Comparison of ENCODE assay signal across 28 cellular contexts in genomic region chr17:62405451-62405850, GRCh38. TPM values are rescaled to one million over a fixed set of nuclear protein-coding genes. Genes with fewer than 3 reads are reported as not detected.
"Had no signal": no experiment of that assay in that cellular context is flagged by ENCODE, and none has a peak within 500 bp of the region (broad histone marks: within the 10 kb centered on the region; RNA-seq: fewer than 3 reads in every experiment).

No MANE protein-coding gene starts in this region.

- H3K27ac Mint-ChIP-seq: activated B cell treated with CpG ODN at 0.5 μM for 24 hours; activated CD4-positive, alpha-beta T cell treated with anti-CD3 and anti-CD28 coated beads, Interleukin-2, amount 10 ng/mL, durations not matched to agents 24 days and 14 days; activated CD8-positive, alpha-beta memory T cell treated with anti-CD3 and anti-CD28 coated beads, Interleukin-2, amount 10 ng/mL, durations not matched to agents 7 days and 5 days; activated naive CD4-positive, alpha-beta T cell treated with anti-CD3 and anti-CD28 coated beads, Interleukin-2, amount 50 U/mL, for 24 hours; activated T-cell treated with anti-CD3 and anti-CD28 coated beads, Interleukin-2, amount 50 U/mL, for 24 hours; activated T-helper 1 cell treated with anti-CD3 and anti-CD28 coated beads, Interleukin-12 subunit alpha, Interleukin-12 subunit beta, Interleukin-2, Interleukin-4 antibody, amounts not matched to agents 30 ng/mL and 10 ng/mL and 1 ng/mL, durations not matched to agents 14 hours and 24 hours and 36 hours; brain had no signal

- H3K4me2 ChIP-seq: KMS-11 had no signal

- H3K36me3 ChIP-seq: Peyer's patch had no signal

- H3K27me3 ChIP-seq: Peyer's patch had no signal

- H3K4me3 Mint-ChIP-seq: activated B cell treated with CpG ODN at 0.5 μM for 24 hours; activated CD4-positive, alpha-beta T cell treated with anti-CD3 and anti-CD28 coated beads, Interleukin-2, amount 10 ng/mL, durations not matched to agents 24 days and 14 days; activated CD8-positive, alpha-beta memory T cell treated with anti-CD3 and anti-CD28 coated beads, Interleukin-2, amount 10 ng/mL, durations not matched to agents 7 days and 5 days; activated naive CD4-positive, alpha-beta T cell treated with anti-CD3 and anti-CD28 coated beads, Interleukin-2, amount 50 U/mL, for 24 hours; activated T-cell treated with anti-CD3 and anti-CD28 coated beads, Interleukin-2, amount 50 U/mL, for 24 hours; activated T-helper 1 cell treated with anti-CD3 and anti-CD28 coated beads, Interleukin-12 subunit alpha, Interleukin-12 subunit beta, Interleukin-2, Interleukin-4 antibody, amounts not matched to agents 30 ng/mL and 10 ng/mL and 1 ng/mL, durations not matched to agents 14 hours and 24 hours and 36 hours; brain had no signal

- H3K4me1 Mint-ChIP-seq: activated B cell treated with CpG ODN at 0.5 μM for 24 hours; activated CD4-positive, alpha-beta T cell treated with anti-CD3 and anti-CD28 coated beads, Interleukin-2, amount 10 ng/mL, durations not matched to agents 24 days and 14 days; activated CD8-positive, alpha-beta memory T cell treated with anti-CD3 and anti-CD28 coated beads, Interleukin-2, amount 10 ng/mL, durations not matched to agents 7 days and 5 days; activated naive CD4-positive, alpha-beta T cell treated with anti-CD3 and anti-CD28 coated beads, Interleukin-2, amount 50 U/mL, for 24 hours; brain had no signal

- H3K4me3 ChIP-seq: Peyer's patch had no signal

- H3K27ac ChIP-seq: KMS-11, Peyer's patch had no signal

- FAIRE-seq: astrocyte had no signal

- H3K4me1 ChIP-seq: Peyer's patch had no signal

- H3K36me3 Mint-ChIP-seq: activated CD8-positive, alpha-beta memory T cell treated with anti-CD3 and anti-CD28 coated beads, Interleukin-2, amount 10 ng/mL, durations not matched to agents 7 days and 5 days; activated naive CD4-positive, alpha-beta T cell treated with anti-CD3 and anti-CD28 coated beads, Interleukin-2, amount 50 U/mL, for 24 hours; brain had no signal

- DNase-seq: activated B cell treated with CpG ODN at 0.5 μM for 24 hours; activated CD4-positive, alpha-beta T cell treated with anti-CD3 and anti-CD28 coated beads for 1 hour; activated CD4-positive, alpha-beta T cell treated with anti-CD3 and anti-CD28 coated beads, Interleukin-2, amount 10 ng/mL, durations not matched to agents 24 days and 14 days; activated CD4-positive, alpha-beta T cell treated with anti-CD3 and anti-CD28 coated beads, Interleukin-2, amount 50 U/mL, for 48 hours; activated CD8-positive, alpha-beta memory T cell treated with anti-CD3 and anti-CD28 coated beads, Interleukin-2, amount 10 ng/mL, durations not matched to agents 7 days and 5 days; activated effector memory CD4-positive, alpha-beta T cell treated with Interleukin-2 at 50 U/mL for 16 hours; activated naive CD4-positive, alpha-beta T cell; activated T-cell treated with anti-CD3 and anti-CD28 coated beads, Interleukin-2, amount 50 U/mL, for 24 hours; amniotic stem cell; cerebellar nuclear complex; MV-4-11; NCI-H1105; NCI-H1436; NCI-H1694 treated with DMSO at 0.1 percent for 48 hours; NCI-H2029 treated with DMSO at 0.1 percent for 48 hours; NCI-H446; NCI-H524; Peyer's patch; SHP77 treated with DMSO at 0.1 percent for 48 hours; T-helper 1 cell had no signal

- H3K9ac ChIP-seq: KMS-11 had no signal

- ATAC-seq: activated CD8-positive, alpha-beta memory T cell treated with anti-CD3 and anti-CD28 coated beads, Interleukin-2, amount 10 ng/mL, durations not matched to agents 7 days and 5 days had no signal

- H3K9me3 ChIP-seq: Peyer's patch had no signal

- H3K9me3 Mint-ChIP-seq: activated naive CD4-positive, alpha-beta T cell treated with anti-CD3 and anti-CD28 coated beads, Interleukin-2, amount 50 U/mL, for 24 hours; activated T-helper 1 cell treated with anti-CD3 and anti-CD28 coated beads, Interleukin-12 subunit alpha, Interleukin-12 subunit beta, Interleukin-2, Interleukin-4 antibody, amounts not matched to agents 30 ng/mL and 10 ng/mL and 1 ng/mL, durations not matched to agents 14 hours and 24 hours and 36 hours had no signal

RNA-seq across cellular contexts. Expression of gene EFCAB3, which starts 25.1 kb away (rescaled TPM):
- total RNA-seq: activated B cell treated with CpG ODN at 0.5 μM for 24 hours; activated CD4-positive, alpha-beta T cell treated with anti-CD3 and anti-CD28 coated beads, Interleukin-2, amount 10 ng/mL, durations not matched to agents 24 days and 14 days; activated CD8-positive, alpha-beta memory T cell treated with anti-CD3 and anti-CD28 coated beads, Interleukin-2, amount 10 ng/mL, durations not matched to agents 7 days and 5 days; astrocyte; cardiac septum; MCF 10A; Peyer's patch; T-helper 2 cell treated with Interferon-gamma antibody and Interleukin-4, amounts not matched to agents 100 ng/mL and 5 ng/mL, for 36 hours had no signal
